In the genomic region with DNA sequence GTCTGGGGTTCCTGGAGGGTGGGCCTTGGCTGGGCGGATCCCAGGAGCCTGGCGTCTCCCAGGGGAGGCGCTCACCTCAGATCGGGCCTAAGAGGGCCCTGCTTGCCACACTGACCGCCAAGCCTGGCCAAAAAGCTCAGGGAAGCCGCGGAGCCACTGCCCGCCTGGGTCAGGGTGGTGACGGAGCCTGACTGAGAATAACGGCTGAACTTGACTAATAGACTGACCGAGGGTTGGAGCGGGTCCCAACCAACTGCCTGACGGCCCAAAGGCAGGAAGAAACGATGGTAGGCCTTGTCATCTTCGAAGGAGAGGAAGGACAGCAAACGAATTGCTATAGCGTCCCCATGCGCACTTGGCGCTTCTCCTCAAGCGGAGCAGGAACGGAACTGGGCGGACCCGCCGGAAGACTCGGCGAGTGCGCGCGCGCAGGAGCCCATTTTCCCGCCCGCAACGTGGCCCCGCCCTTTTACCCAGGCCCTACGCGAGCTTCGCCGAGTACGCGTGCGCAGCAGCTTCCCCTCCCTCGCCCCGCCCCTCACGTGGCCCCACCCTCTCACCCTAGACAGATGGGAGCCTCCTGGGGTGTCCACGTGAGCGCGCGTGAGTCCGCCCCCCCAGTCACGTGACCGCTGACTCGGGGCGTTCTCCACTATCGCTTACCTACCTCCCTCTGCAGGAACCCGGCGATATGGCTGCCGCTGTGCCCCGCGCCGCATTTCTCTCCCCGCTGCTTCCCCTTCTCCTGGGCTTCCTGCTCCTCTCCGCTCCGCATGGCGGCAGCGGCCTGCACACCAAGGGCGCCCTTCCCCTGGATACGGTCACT, we compare ENCODE assay signal across 1 cellular context.
TF ChIP-seq lines count a peak whose summit lies in the region.

A gene (plus strand): TSS at position 652 of the 826 bp plus-strand sequence. CDS start 40 bp downstream, at position 692.
A gene (minus strand): TSS at position 391 of the 826 bp plus-strand sequence. CDS start 7,895 bp downstream, outside the sequence.

TF ChIP-seq in K562, 482 proteins besides CTCF, POLR2A, EP300 and RAD21 (continued from another document and continues in another):
- TF ChIP-seq, protein P1, sequence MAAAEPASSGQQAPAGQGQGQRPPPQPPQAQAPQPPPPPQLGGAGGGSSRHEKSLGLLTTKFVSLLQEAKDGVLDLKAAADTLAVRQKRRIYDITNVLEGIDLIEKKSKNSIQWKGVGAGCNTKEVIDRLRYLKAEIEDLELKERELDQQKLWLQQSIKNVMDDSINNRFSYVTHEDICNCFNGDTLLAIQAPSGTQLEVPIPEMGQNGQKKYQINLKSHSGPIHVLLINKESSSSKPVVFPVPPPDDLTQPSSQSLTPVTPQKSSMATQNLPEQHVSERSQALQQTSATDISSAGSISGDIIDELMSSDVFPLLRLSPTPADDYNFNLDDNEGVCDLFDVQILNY (CRISPR knock-in tag; IDR thresholded peaks at IDR 0.05) = peak; percentile 84; the same call in 1 of the 2 replicates
- TF ChIP-seq, protein P2, sequence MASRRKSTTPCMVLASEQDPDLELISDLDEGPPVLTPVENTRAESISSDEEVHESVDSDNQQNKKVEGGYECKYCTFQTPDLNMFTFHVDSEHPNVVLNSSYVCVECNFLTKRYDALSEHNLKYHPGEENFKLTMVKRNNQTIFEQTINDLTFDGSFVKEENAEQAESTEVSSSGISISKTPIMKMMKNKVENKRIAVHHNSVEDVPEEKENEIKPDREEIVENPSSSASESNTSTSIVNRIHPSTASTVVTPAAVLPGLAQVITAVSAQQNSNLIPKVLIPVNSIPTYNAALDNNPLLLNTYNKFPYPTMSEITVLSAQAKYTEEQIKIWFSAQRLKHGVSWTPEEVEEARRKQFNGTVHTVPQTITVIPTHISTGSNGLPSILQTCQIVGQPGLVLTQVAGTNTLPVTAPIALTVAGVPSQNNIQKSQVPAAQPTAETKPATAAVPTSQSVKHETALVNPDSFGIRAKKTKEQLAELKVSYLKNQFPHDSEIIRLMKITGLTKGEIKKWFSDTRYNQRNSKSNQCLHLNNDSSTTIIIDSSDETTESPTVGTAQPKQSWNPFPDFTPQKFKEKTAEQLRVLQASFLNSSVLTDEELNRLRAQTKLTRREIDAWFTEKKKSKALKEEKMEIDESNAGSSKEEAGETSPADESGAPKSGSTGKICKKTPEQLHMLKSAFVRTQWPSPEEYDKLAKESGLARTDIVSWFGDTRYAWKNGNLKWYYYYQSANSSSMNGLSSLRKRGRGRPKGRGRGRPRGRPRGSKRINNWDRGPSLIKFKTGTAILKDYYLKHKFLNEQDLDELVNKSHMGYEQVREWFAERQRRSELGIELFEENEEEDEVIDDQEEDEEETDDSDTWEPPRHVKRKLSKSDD (conservative IDR thresholded peaks at IDR 0.05; ENCODE audit: low read length) = no peak
- TF ChIP-seq, protein P3, sequence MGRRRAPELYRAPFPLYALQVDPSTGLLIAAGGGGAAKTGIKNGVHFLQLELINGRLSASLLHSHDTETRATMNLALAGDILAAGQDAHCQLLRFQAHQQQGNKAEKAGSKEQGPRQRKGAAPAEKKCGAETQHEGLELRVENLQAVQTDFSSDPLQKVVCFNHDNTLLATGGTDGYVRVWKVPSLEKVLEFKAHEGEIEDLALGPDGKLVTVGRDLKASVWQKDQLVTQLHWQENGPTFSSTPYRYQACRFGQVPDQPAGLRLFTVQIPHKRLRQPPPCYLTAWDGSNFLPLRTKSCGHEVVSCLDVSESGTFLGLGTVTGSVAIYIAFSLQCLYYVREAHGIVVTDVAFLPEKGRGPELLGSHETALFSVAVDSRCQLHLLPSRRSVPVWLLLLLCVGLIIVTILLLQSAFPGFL (CRISPR knock-in tag; IDR thresholded peaks at IDR 0.05) = no peak
- TF ChIP-seq MYC (IDR thresholded peaks at IDR 0.05; ENCODE audit: low read depth, low read length) (peak; percentile 67), MYC (CRISPR knock-in tag; IDR thresholded peaks at IDR 0.05; ENCODE audit: borderline replicate concordance, low read depth) (no peak; the same call in 1 of the 2 replicates), FOXK2 (conservative IDR thresholded peaks at IDR 0.05 in 1 of 2, IDR thresholded peaks at IDR 0.05 in 1 of 2; ENCODE audit: low read depth in 2 of 2) (peak in 1 of 2 experiments; percentile 94; a peak in 3 of 4 replicates), FOXA1 (IDR thresholded peaks at IDR 0.05; ENCODE audit: borderline replicate concordance) (no peak), ZNF282 (CRISPR knock-in tag; IDR thresholded peaks at IDR 0.05) (no peak), ESRRA (IDR thresholded peaks at IDR 0.05; ENCODE audit: borderline replicate concordance, low read depth) (0 out of 2 replicates have a peak, but pooled peaks have one; percentile 10), JUN (IDR thresholded peaks at IDR 0.05; ENCODE audit: borderline replicate concordance, low read depth, low read length) (peak; percentile 70; the same call in 1 of the 2 replicates), JUN (CRISPR knock-in tag; IDR thresholded peaks at IDR 0.05; ENCODE audit: borderline replicate concordance) (0 out of 2 replicates have a peak, but pooled peaks have one; percentile 48), DACH1 (IDR thresholded peaks at IDR 0.05; ENCODE audit: partially characterized antibody) (no peak), HMG20A (CRISPR knock-in tag; conservative IDR thresholded peaks at IDR 0.05) (no peak), ZBTB7A (IDR thresholded peaks at IDR 0.05; ENCODE audit: borderline replicate concordance, control insufficient read depth, low read depth, low read length) (peak; percentile 50; the same call in 1 of the 2 replicates), ZSCAN32 (CRISPR knock-in tag; IDR thresholded peaks at IDR 0.05) (no peak), KDM1A (IDR thresholded peaks at IDR 0.05) (no peak), U2AF2 (optimal IDR thresholded peaks at IDR 0.05; ENCODE audit: low read depth, low read length) (no peak), HDAC1 (IDR thresholded peaks at IDR 0.05) (peak; percentile 12 to 93; a peak in 2 of 4 replicates), MYBL2 (IDR thresholded peaks at IDR 0.05; ENCODE audit: low read depth) (no peak), MYBL2 (CRISPR knock-in tag; IDR thresholded peaks at IDR 0.05; ENCODE audit: borderline replicate concordance) (no peak), SP1 (CRISPR knock-in tag; IDR thresholded peaks at IDR 0.05) (peak; percentile 83; the same call in 1 of the 2 replicates), HEY1 (CRISPR knock-in tag; IDR thresholded peaks at IDR 0.05; ENCODE audit: borderline replicate concordance) (no peak), GTF2F1 (IDR thresholded peaks at IDR 0.05; ENCODE audit: low read depth, low read length) (peak; percentile 72; the same call in 1 of the 2 replicates), ZC3H4 (CRISPR knock-in tag; IDR thresholded peaks at IDR 0.05; ENCODE audit: borderline replicate concordance) (no peak), NR1H2 (CRISPR knock-in tag; IDR thresholded peaks at IDR 0.05) (no peak), ZNF41 (CRISPR knock-in tag; conservative IDR thresholded peaks at IDR 0.05) (no peak), EP400 (IDR thresholded peaks at IDR 0.05) (peak; percentile 85), POLR2H (tag; IDR thresholded peaks at IDR 0.05; ENCODE audit: low read depth) (peak; percentile 91), GATAD2B (IDR thresholded peaks at IDR 0.05; ENCODE audit: borderline replicate concordance) (no peak; the same call in none of the 2 replicates), RBM34 (IDR thresholded peaks at IDR 0.05; ENCODE audit: borderline replicate concordance, insufficient read depth, low read length) (no peak), ETV6 (IDR thresholded peaks at IDR 0.05; ENCODE audit: borderline replicate concordance in 1 of 2, low read depth in 2 of 2, low read length in 1 of 2) (no peak), ETV6 (CRISPR knock-in tag; IDR thresholded peaks at IDR 0.05; ENCODE audit: borderline replicate concordance) (no peak; the same call in 1 of the 2 replicates), HNRNPK (IDR thresholded peaks at IDR 0.05; ENCODE audit: low read depth, low read length, poor library complexity, severe bottlenecking) (no peak), MTA3 (IDR thresholded peaks at IDR 0.05; ENCODE audit: borderline replicate concordance) (no peak; the same call in none of the 2 replicates)
- TF ChIP-seq, protein P4, sequence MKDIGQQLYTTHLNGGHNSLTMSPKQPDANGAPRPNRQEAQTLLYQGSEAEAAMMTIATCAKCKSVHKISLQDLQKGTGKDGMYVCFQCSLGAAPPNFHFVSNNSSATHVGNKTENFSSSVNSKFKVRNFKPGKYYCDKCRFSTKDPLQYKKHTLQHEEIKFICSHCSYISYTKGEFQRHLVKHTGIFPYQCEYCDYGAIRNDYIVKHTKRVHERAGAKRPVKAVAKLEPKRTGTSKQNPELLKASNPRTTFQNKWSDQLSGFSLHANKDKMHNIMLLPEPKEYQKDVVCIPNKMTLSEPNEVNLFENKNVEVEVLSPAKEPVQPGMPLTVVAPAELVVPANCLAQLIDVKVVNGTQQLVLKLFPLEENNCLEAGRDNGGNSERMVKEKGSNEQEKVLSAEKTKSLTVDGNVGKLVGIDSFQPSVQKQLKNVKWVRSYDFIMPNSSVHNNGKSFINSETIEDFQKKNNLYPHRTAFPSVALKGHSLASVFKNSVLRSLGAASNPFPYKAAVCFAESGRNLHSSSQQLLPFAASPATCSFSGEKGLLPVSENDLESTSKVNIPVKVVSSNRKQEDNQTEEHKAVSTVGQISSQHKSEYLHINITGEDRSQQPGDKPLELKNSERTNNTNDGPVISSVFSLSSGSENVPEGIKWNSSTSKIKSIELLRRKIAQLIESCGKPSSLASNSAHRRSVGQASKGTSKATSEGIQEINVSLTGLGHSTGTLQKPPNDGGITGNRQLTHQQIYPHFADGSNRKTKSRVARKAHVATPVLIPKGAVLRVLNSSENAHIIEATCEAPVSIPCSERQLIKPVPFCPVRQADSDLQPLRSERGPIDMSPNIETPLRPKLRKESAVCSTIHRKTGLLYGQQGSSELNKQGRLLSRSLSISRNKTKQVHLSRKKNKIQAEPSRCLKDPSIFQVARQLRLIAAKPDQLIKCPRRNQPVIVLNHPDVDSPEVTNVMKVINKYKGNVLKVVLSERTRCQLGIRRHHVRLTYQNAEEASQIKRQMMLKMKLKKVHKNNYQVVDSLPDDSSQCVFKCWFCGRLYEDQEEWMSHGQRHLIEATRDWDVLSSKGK (CRISPR knock-in tag; IDR thresholded peaks at IDR 0.05) = no peak
- TF ChIP-seq, protein P5, sequence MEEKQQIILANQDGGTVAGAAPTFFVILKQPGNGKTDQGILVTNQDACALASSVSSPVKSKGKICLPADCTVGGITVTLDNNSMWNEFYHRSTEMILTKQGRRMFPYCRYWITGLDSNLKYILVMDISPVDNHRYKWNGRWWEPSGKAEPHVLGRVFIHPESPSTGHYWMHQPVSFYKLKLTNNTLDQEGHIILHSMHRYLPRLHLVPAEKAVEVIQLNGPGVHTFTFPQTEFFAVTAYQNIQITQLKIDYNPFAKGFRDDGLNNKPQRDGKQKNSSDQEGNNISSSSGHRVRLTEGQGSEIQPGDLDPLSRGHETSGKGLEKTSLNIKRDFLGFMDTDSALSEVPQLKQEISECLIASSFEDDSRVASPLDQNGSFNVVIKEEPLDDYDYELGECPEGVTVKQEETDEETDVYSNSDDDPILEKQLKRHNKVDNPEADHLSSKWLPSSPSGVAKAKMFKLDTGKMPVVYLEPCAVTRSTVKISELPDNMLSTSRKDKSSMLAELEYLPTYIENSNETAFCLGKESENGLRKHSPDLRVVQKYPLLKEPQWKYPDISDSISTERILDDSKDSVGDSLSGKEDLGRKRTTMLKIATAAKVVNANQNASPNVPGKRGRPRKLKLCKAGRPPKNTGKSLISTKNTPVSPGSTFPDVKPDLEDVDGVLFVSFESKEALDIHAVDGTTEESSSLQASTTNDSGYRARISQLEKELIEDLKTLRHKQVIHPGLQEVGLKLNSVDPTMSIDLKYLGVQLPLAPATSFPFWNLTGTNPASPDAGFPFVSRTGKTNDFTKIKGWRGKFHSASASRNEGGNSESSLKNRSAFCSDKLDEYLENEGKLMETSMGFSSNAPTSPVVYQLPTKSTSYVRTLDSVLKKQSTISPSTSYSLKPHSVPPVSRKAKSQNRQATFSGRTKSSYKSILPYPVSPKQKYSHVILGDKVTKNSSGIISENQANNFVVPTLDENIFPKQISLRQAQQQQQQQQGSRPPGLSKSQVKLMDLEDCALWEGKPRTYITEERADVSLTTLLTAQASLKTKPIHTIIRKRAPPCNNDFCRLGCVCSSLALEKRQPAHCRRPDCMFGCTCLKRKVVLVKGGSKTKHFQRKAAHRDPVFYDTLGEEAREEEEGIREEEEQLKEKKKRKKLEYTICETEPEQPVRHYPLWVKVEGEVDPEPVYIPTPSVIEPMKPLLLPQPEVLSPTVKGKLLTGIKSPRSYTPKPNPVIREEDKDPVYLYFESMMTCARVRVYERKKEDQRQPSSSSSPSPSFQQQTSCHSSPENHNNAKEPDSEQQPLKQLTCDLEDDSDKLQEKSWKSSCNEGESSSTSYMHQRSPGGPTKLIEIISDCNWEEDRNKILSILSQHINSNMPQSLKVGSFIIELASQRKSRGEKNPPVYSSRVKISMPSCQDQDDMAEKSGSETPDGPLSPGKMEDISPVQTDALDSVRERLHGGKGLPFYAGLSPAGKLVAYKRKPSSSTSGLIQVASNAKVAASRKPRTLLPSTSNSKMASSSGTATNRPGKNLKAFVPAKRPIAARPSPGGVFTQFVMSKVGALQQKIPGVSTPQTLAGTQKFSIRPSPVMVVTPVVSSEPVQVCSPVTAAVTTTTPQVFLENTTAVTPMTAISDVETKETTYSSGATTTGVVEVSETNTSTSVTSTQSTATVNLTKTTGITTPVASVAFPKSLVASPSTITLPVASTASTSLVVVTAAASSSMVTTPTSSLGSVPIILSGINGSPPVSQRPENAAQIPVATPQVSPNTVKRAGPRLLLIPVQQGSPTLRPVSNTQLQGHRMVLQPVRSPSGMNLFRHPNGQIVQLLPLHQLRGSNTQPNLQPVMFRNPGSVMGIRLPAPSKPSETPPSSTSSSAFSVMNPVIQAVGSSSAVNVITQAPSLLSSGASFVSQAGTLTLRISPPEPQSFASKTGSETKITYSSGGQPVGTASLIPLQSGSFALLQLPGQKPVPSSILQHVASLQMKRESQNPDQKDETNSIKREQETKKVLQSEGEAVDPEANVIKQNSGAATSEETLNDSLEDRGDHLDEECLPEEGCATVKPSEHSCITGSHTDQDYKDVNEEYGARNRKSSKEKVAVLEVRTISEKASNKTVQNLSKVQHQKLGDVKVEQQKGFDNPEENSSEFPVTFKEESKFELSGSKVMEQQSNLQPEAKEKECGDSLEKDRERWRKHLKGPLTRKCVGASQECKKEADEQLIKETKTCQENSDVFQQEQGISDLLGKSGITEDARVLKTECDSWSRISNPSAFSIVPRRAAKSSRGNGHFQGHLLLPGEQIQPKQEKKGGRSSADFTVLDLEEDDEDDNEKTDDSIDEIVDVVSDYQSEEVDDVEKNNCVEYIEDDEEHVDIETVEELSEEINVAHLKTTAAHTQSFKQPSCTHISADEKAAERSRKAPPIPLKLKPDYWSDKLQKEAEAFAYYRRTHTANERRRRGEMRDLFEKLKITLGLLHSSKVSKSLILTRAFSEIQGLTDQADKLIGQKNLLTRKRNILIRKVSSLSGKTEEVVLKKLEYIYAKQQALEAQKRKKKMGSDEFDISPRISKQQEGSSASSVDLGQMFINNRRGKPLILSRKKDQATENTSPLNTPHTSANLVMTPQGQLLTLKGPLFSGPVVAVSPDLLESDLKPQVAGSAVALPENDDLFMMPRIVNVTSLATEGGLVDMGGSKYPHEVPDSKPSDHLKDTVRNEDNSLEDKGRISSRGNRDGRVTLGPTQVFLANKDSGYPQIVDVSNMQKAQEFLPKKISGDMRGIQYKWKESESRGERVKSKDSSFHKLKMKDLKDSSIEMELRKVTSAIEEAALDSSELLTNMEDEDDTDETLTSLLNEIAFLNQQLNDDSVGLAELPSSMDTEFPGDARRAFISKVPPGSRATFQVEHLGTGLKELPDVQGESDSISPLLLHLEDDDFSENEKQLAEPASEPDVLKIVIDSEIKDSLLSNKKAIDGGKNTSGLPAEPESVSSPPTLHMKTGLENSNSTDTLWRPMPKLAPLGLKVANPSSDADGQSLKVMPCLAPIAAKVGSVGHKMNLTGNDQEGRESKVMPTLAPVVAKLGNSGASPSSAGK (IDR thresholded peaks at IDR 0.05) = peak; percentile 99
